8 cellular contexts compared by ENCODE assay signal in genomic region chr4:170026253-170026991, GRCh38.
DNase-seq lines count a peak whose midpoint lies in the region; ATAC-seq lines count a peak whose summit lies in the region.

TSS of gene MFAP3L (minus strand) at chr4:170026395. CDS start at chr4:170005877, 20,518 bp downstream.

- H3K4me1 ChIP-seq in BLaER1, result peaks cover 5% of the 10 kb centered on the region

- peaks cover 6% of the 10 kb centered on the region; the same call in 1 of the 2 replicates for H3K9me3 ChIP-seq in BLaER1

- no peaks in the 10 kb centered on the region for H3K36me3 ChIP-seq in BLaER1

- peak within 1 kb of the TSS; percentile 88 for H3K4me3 ChIP-seq in BLaER1

- peaks cover 7% of the 10 kb centered on the region for H3K27me3 ChIP-seq in BLaER1

- H3K27ac ChIP-seq in BLaER1, result peak within 1 kb of the TSS; percentile 82

- H3K4me2 ChIP-seq in BLaER1, result peak within 1 kb of the TSS; percentile 92

- no peaks in the 10 kb centered on the region for H4K20me1 ChIP-seq in BLaER1

- ATAC-seq in GM19328 (IDR thresholded peaks at IDR 0.05; ENCODE audit: unreplicated experiment), result peak; percentile 72
- peak; percentile 80 for ATAC-seq in HG03457 (IDR thresholded peaks at IDR 0.05; ENCODE audit: unreplicated experiment)

- peak within 1 kb of the TSS; percentile 88 for H3K9ac ChIP-seq in BLaER1

- peak; percentile 88 for DNase-seq in NCI-H82 (lab: John Stamatoyannopoulos, UW)
- peak; percentile 60 for DNase-seq in activated T-cell treated with anti-CD3 and anti-CD28 coated beads for 1 hour (ENCODE audit: low read depth)
- DNase-seq in epidermal melanocyte (ENCODE audit: insufficient read length, low spot score), result peak; percentile 80
- peak; percentile 87 for DNase-seq in midbrain (lab: John Stamatoyannopoulos, UW)
- DNase-seq in stimulated activated CD8-positive, alpha-beta memory T cell treated with anti-CD3 and anti-CD28 coated beads, Interleukin-15, amount 100 ng/mL, for 24 hours (ENCODE audit: low read depth), result peak; percentile 71

Comparison
In these comparisons a context has a peak if more than half of its experiments do, and no peak if none do; other contexts are left out.
1. Peak in every context shown above with its lines: DNase-seq, ATAC-seq, H3K4me3 ChIP-seq and H3K27ac ChIP-seq.